ENCODE assay signal across 22 cellular contexts in the genomic region with DNA sequence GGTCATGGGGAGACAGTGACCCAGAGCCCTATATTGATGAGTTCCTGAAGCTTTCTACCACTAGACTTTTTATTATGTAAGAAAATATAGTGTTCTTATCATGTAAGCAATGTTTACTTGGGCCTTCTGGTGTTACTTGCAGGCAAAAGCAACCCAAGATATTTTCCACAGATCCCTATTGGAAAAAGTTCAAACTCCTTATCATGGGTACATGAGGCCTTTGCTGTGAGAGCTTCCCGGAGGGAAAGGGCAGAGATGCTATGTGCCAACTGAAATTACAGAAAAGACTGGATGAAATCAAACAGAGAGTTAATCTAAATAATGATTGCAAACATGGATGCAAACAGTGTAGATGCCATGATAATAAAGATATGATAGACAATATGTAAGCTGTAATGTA.
A peak's percentile ranks its signal among the peaks of the same experiment; 100 is the strongest.
DNase-seq lines count a peak whose midpoint lies in the region; ATAC-seq, FAIRE-seq and TF ChIP-seq lines count a peak whose summit lies in the region.
"Had no signal": no experiment of that assay in that cellular context is flagged by ENCODE, and none has a peak within 500 bp of the region (broad histone marks: within the 10 kb centered on the region; RNA-seq: fewer than 3 reads in every experiment).

No MANE protein-coding gene starts in this region.

- no peak overlapping the region for H3K4me3 ChIP-seq in pancreas
- no peak overlapping the region for H3K4me3 ChIP-seq in smooth muscle cell
- H3K4me3 ChIP-seq in Karpas-422 (ENCODE audit: low read length) = no peak overlapping the region
- H3K4me3 ChIP-seq: HAP-1 had no signal

- DNase-seq in left colon (no peak), pancreas (no peak), NCI-H1092 (lab: John Stamatoyannopoulos, UW) (no peak), smooth muscle cell (lab: John Stamatoyannopoulos, UW; ENCODE audit: unreplicated experiment) (no peak), NCI-H2107 treated with DMSO at 0.1 percent for 48 hours (lab: John Stamatoyannopoulos, UW; ENCODE audit: unreplicated experiment) (no peak), Karpas-422 (no peak)
- DNase-seq: C1 segment of cervical spinal cord; Caco-2; CD4-positive, CD25-positive, alpha-beta regulatory T cell; CD8-positive, alpha-beta T cell; DMS 273 treated with DMSO at 0.1 percent for 48 hours; DMS53; DMS79 treated with DMSO at 0.1 percent for 48 hours; GF-D8; GOT3; HFFc6 had no signal

- no peak overlapping the region for H2AFZ ChIP-seq in smooth muscle cell (ENCODE audit: low read depth)
- H2AFZ ChIP-seq in Karpas-422 (ENCODE audit: low read length) = no peak overlapping the region

- H3K79me2 ChIP-seq in smooth muscle cell (ENCODE audit: low read depth) (no peaks in the 10 kb centered on the region), Karpas-422 (ENCODE audit: low read length) (no peaks in the 10 kb centered on the region)

- 18 to 21% methylated on average over 1 of the region's 1 CpG for WGBS in pancreas, 2 donors
- 53% methylated on average over 1 of the region's 1 CpG for WGBS in smooth muscle cell (ENCODE audit: low lambda C conversion rate)

- H3K36me3 ChIP-seq in pancreas (no peaks in the 10 kb centered on the region), smooth muscle cell (ENCODE audit: low read depth) (no peaks in the 10 kb centered on the region), Karpas-422 (ENCODE audit: insufficient read depth, low read length) (no peaks in the 10 kb centered on the region)
- H3K36me3 ChIP-seq: HAP-1 had no signal

- no peaks in the 10 kb centered on the region for H3K9me2 ChIP-seq in Karpas-422 (replicated peaks; ENCODE audit: insufficient read depth, low read length)

- H3K9me3 ChIP-seq in pancreas (no peaks in the 10 kb centered on the region), smooth muscle cell (replicated peaks; ENCODE audit: low read depth) (no peaks in the 10 kb centered on the region), Karpas-422 (ENCODE audit: low read length) (no peaks in the 10 kb centered on the region)
- H3K9me3 ChIP-seq: Caco-2, HAP-1 had no signal

- FAIRE-seq in pancreas (lab: Jason Lieb, UNC) = no peak
- FAIRE-seq: D721Med, GM12891, GM18507, H54 had no signal

- no peaks in the 10 kb centered on the region for H3F3A ChIP-seq in smooth muscle cell (ENCODE audit: low read depth)

- H3K4me1 ChIP-seq in pancreas (peaks cover 12 to 26% (median 15%) of the 10 kb centered on the region in 3 donors), smooth muscle cell (ENCODE audit: low read depth) (no peaks in the 10 kb centered on the region), Karpas-422 (ENCODE audit: low read length) (no peaks in the 10 kb centered on the region)

- H3K4me2 ChIP-seq in smooth muscle cell (no peak overlapping the region), Karpas-422 (ENCODE audit: low read depth, low read length, poor library complexity, severe bottlenecking) (no peak overlapping the region)

- intact Hi-C loops in left colon (cut with DNase I, micrococcal nuclease) = no loop called here
- intact Hi-C loops in pancreas (cut with DNase I) = no loop called here

- H4K20me1 ChIP-seq in smooth muscle cell (ENCODE audit: low read depth) (no peaks in the 10 kb centered on the region), Karpas-422 (ENCODE audit: insufficient read depth, low read depth, low read length) (no peaks in the 10 kb centered on the region)

- H3K9ac ChIP-seq in smooth muscle cell (ENCODE audit: low read depth) (no peak overlapping the region), Karpas-422 (ENCODE audit: low read length) (no peak overlapping the region)

- peak; percentile 7 for ATAC-seq in left colon
- ATAC-seq in pancreas = peak; percentile 15 to 56 (median 26)
- ATAC-seq: CD8-positive, alpha-beta T cell had no signal

- H3K27ac ChIP-seq in VCaP (peak overlapping the region; percentile 69), pancreas (no peak overlapping the region), smooth muscle cell (ENCODE audit: low read depth) (no peak overlapping the region), Karpas-422 (ENCODE audit: low read length) (no peak overlapping the region)

- TF ChIP-seq CTCF in VCaP (conservative IDR thresholded peaks at IDR 0.05) (no peak), pancreas (IDR thresholded peaks at IDR 0.05) (no peak), smooth muscle cell (IDR thresholded peaks at IDR 0.05; ENCODE audit: borderline replicate concordance, insufficient read depth, poor library complexity, severe bottlenecking) (no peak)

- H3K27me3 ChIP-seq in pancreas = peaks cover 0 to 4% (median 0%) of the 10 kb centered on the region in 4 donors
- peaks cover 3% of the 10 kb centered on the region for H3K27me3 ChIP-seq in smooth muscle cell (ENCODE audit: low read depth)
- no peaks in the 10 kb centered on the region for H3K27me3 ChIP-seq in Karpas-422 (ENCODE audit: low read length)
